In the genomic region with DNA sequence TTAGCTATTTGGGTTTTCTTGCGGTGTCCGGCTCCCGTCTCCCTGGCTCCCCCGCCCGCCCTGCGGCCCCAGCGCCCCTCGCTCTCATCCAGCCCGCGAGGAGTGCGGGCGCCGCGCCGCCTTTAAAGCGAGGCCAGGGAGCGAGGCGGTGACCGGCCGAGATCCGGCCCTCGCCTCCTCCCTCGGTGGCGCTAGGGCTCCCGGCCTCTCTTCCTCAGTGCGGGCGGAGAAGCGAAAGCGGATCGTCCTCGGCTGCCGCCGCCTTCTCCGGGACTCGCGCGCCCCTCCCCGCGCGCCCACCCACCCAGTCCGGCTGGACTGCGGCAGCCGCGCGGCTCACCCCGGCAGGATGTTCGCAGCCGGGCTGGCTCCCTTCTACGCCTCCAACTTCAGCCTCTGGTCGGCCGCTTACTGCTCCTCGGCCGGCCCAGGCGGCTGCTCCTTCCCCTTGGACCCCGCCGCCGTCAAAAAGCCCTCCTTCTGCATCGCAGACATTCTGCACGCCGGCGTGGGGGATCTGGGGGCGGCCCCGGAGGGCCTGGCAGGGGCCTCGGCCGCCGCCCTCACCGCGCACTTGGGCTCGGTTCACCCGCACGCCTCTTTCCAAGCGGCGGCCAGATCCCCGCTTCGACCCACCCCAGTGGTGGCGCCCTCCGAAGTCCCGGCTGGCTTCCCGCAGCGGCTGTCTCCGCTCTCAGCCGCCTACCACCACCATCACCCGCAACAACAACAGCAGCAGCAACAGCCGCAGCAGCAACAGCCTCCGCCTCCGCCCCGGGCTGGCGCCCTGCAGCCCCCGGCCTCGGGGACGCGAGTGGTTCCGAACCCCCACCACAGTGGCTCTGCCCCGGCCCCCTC, we compare ENCODE assay signal across 8 cellular contexts. TPM values are rescaled to one million over a fixed set of nuclear protein-coding genes. Genes with fewer than 3 reads are reported as not detected.
DNase-seq lines count a peak whose midpoint lies in the region; ATAC-seq and TF ChIP-seq lines count a peak whose summit lies in the region.

No MANE protein-coding gene starts in this region.

- H3K4me3 ChIP-seq in SK-N-SH (ENCODE audit: low read depth in 2 of 2, low read length in 1 of 2) (peak overlapping the region; percentile 83 to 92), epithelial cell of proximal tubule (ENCODE audit: low read depth, low read length) (peak overlapping the region; percentile 73), muscle layer of duodenum (ENCODE audit: low read depth in 1 of 2, low read length in 2 of 2) (peak overlapping the region; percentile 67 to 95)

- POLR2A ChIA-PET in SK-N-SH (lab: Yijun Ruan, JAX): no interaction called here

- H3K4me1 ChIP-seq in SK-N-SH (ENCODE audit: control insufficient read depth in 1 of 2, insufficient read depth in 2 of 2, low read depth in 1 of 2, low read length in 1 of 2) (peaks cover 0 to 23% of the 10 kb centered on the region in 2 experiments; a peak in 2 of 4 replicates), muscle layer of duodenum (ENCODE audit: control insufficient read depth in 1 of 2, insufficient read depth in 2 of 2, low read length in 2 of 2) (peaks cover 6 to 12% of the 10 kb centered on the region in 2 donors)

- peak; percentile 32 for TF ChIP-seq CTCF in SK-N-SH (IDR thresholded peaks at IDR 0.05)
- TF ChIP-seq CTCF in epithelial cell of proximal tubule (conservative IDR thresholded peaks at IDR 0.05; ENCODE audit: low read depth, low read length): no peak

- H3F3A ChIP-seq in SK-N-SH (replicated peaks; ENCODE audit: insufficient read depth): no peaks in the 10 kb centered on the region

- peak; percentile 82 for DNase-seq in CD1c-positive myeloid dendritic cell (ENCODE audit: extremely low spot score)
- DNase-seq in SK-N-SH: peak; percentile 90
- DNase-seq in epithelial cell of proximal tubule (ENCODE audit: low read depth): no peak
- no peak for DNase-seq in stimulated activated CD4-positive, alpha-beta T cell treated with anti-CD3 and anti-CD28 coated beads, Interleukin-4, amount 100 ng/mL, for 4 hours
- DNase-seq in cerebellum (ENCODE audit: low spot score): no peak

- no peak for TF ChIP-seq RAD21 in SK-N-SH (IDR thresholded peaks at IDR 0.05; ENCODE audit: low read length)

- H3K4me2 ChIP-seq in SK-N-SH: peak overlapping the region; percentile 97

- ATAC-seq in GM18861 (IDR thresholded peaks at IDR 0.05; ENCODE audit: unreplicated experiment) (peak; percentile 31), HG03159 (IDR thresholded peaks at IDR 0.05; ENCODE audit: unreplicated experiment) (peak; percentile 35)

- H3K79me2 ChIP-seq in SK-N-SH (ENCODE audit: insufficient read depth): peaks cover 21% of the 10 kb centered on the region

- no peak for TF ChIP-seq EP300 in SK-N-SH (IDR thresholded peaks at IDR 0.05; ENCODE audit: borderline replicate concordance in 1 of 2, low read depth in 1 of 2, low read length in 1 of 2)

- no peaks in the 10 kb centered on the region for H4K20me1 ChIP-seq in SK-N-SH (ENCODE audit: insufficient read depth)

- no peaks in the 10 kb centered on the region for H3K27me3 ChIP-seq in SK-N-SH (ENCODE audit: insufficient read depth)
- H3K27me3 ChIP-seq in muscle layer of duodenum (ENCODE audit: low read depth, low read length): no peaks in the 10 kb centered on the region

- H3K9me3 ChIP-seq in SK-N-SH (no peaks in the 10 kb centered on the region), muscle layer of duodenum (ENCODE audit: control insufficient read depth in 1 of 2, low read length in 2 of 2) (no peaks in the 10 kb centered on the region)

- under 1% methylated on average over 55 of the region's 94 CpGs for WGBS in SK-N-SH (ENCODE audit: low lambda C conversion rate)

- H3K36me3 ChIP-seq in SK-N-SH (replicated peaks in 1 of 2; ENCODE audit: control insufficient read depth in 1 of 2, insufficient read depth in 2 of 2, low read length in 1 of 2) (peaks cover 7 to 30% of the 10 kb centered on the region in 2 experiments), muscle layer of duodenum (ENCODE audit: control insufficient read depth in 1 of 2, insufficient read depth in 2 of 2, low read length in 2 of 2) (peaks cover 2 to 26% of the 10 kb centered on the region in 2 donors)

- H3K27ac ChIP-seq in SK-N-SH (ENCODE audit: low read depth in 2 of 2, low read length in 1 of 2) (peak overlapping the region; percentile 75 to 81; a peak in 3 of 4 replicates), muscle layer of duodenum (ENCODE audit: low read length) (peak overlapping the region; percentile 95)

- peak overlapping the region; percentile 95 for H2AFZ ChIP-seq in SK-N-SH (ENCODE audit: low read depth)

- H3K9me2 ChIP-seq in SK-N-SH: no peaks in the 10 kb centered on the region

- peak overlapping the region; percentile 90 for H3K9ac ChIP-seq in SK-N-SH

- CTCF ChIA-PET in SK-N-SH (lab: Yijun Ruan, JAX): interaction anchor here (0.9 to 7.0 kb wide), 3 partner anchors 324 to 556 kb away, joined by 3 to 88 read pairs (median 3); no protein-coding TSS in a partner anchor

TF ChIP-seq in SK-N-SH, 30 proteins besides CTCF, POLR2A, EP300 and RAD21:
- TF ChIP-seq RCOR1 (IDR thresholded peaks at IDR 0.05; ENCODE audit: low read length) (no peak), MXI1 (IDR thresholded peaks at IDR 0.05; ENCODE audit: low read depth, low read length) (peak; percentile 14; the same call in 1 of the 2 replicates), SMC3 (IDR thresholded peaks at IDR 0.05; ENCODE audit: low read depth, low read length) (no peak; the same call in 1 of the 2 replicates), FOXM1 (IDR thresholded peaks at IDR 0.05; ENCODE audit: low read depth) (no peak), FOSL2 (IDR thresholded peaks at IDR 0.05; ENCODE audit: borderline replicate concordance, low read depth) (no peak), NRF1 (IDR thresholded peaks at IDR 0.05; ENCODE audit: low read depth, low read length) (no peak), MAX (IDR thresholded peaks at IDR 0.05; ENCODE audit: low read depth) (no peak)

RNA-seq across cellular contexts. Expression of gene HLX, which starts 0.5 kb away (rescaled TPM):
- 8.6 and 21.4 TPM in 2 replicates for polyA plus RNA-seq in SK-N-SH (2012; rRNA removed)
- 11.7 TPM in 2 replicates for polyA plus RNA-seq in SK-N-SH (2012; cell fraction: cytosol; rRNA removed)
- 17.6 and 19.7 TPM in 2 replicates for polyA plus RNA-seq in SK-N-SH (2012; cell fraction: nucleus; rRNA removed)
- total RNA-seq in epithelial cell of proximal tubule (0.63 and 0.87 TPM in 2 replicates), cerebellum (1.00 TPM)

Comparison
In these comparisons a context has a peak if more than half of its experiments do, and no peak if none do; other contexts are left out.
1. DNase-seq: peak in CD1c-positive myeloid dendritic cell (single experiment) and SK-N-SH (single experiment); none in epithelial cell of proximal tubule (single experiment), stimulated activated CD4-positive, alpha-beta T cell treated with anti-CD3 and anti-CD28 coated beads, Interleukin-4, amount 100 ng/mL, for 4 hours (0 of 2) and cerebellum (single experiment).
2. Peak in every context shown above with its lines, with median percentiles within 50 percentile points of each other: H3K4me3 ChIP-seq.